In the genomic region with DNA sequence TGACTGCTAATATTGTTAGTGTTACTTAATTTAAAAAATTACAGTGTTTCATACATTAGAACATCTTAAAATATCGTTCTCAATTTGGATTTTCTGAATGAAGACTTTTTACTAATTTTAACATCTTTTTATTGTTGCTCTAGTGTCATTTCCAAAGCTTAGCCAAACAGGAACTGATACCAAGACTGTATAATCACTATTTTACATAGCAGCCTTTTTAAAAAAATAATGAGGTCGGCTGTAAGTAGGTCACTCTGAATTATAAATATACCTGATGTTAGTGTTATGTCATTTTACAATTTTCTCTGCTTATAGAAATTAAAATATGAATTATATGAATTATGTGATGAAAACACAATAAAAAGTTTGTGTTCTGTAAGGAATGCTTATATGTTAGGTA, we compare ENCODE assay signal across 15 cellular contexts.
DNase-seq lines count a peak whose midpoint lies in the region; ATAC-seq lines count a peak whose summit lies in the region.
"Had no signal": no experiment of that assay in that cellular context is flagged by ENCODE, and none has a peak within 500 bp of the region (broad histone marks: within the 10 kb centered on the region; RNA-seq: fewer than 3 reads in every experiment).

No MANE protein-coding gene starts in this region.

- intact Hi-C loops in posterior cingulate gyrus (cut with DNase I) = no loop called here

- H3K36me3 Mint-ChIP-seq in activated naive CD8-positive, alpha-beta T cell treated with anti-CD3 and anti-CD28 coated beads for 36 hours = no peaks in the 10 kb centered on the region

- H3K27me3 Mint-ChIP-seq in activated naive CD8-positive, alpha-beta T cell treated with anti-CD3 and anti-CD28 coated beads for 36 hours = no peaks in the 10 kb centered on the region

- no peak for DNase-seq in activated naive CD8-positive, alpha-beta T cell treated with anti-CD3 and anti-CD28 coated beads for 36 hours
- DNase-seq in 8988T (no peak), posterior cingulate gyrus (no peak)
- DNase-seq: body of pancreas; HFFc6; islet precursor cell; NCI-H2029 treated with DMSO at 0.1 percent for 48 hours; stimulated activated CD4-positive, alpha-beta T cell treated with anti-CD3 and anti-CD28 coated beads, Interleukin-4, amount 100 ng/mL, for 24 hours; stimulated activated naive CD8-positive, alpha-beta T cell treated with anti-CD3 and anti-CD28 coated beads, Interleukin-15, Interleukin-2, amounts not matched to agents 100 U/mL and 50 U/mL, for 24 hours had no signal

- H3K4me3 Mint-ChIP-seq in activated naive CD8-positive, alpha-beta T cell treated with anti-CD3 and anti-CD28 coated beads for 36 hours = no peak overlapping the region
- H3K4me3 Mint-ChIP-seq: HFFc6 had no signal

- H3K9me3 Mint-ChIP-seq in activated naive CD8-positive, alpha-beta T cell treated with anti-CD3 and anti-CD28 coated beads for 36 hours = no peaks in the 10 kb centered on the region
- H3K9me3 Mint-ChIP-seq: HFFc6 had no signal

- no peaks in the 10 kb centered on the region for H3K4me1 Mint-ChIP-seq in activated naive CD8-positive, alpha-beta T cell treated with anti-CD3 and anti-CD28 coated beads for 36 hours

- peak; percentile 92 for ATAC-seq in GM18498 (IDR thresholded peaks at IDR 0.05; ENCODE audit: unreplicated experiment)
- peak; percentile 85 for ATAC-seq in GM19455 (IDR thresholded peaks at IDR 0.05; ENCODE audit: unreplicated experiment)
- peak; percentile 76 for ATAC-seq in HG02798 (IDR thresholded peaks at IDR 0.05; ENCODE audit: poor library complexity, unreplicated experiment)
- ATAC-seq in HG03520 (IDR thresholded peaks at IDR 0.05; ENCODE audit: unreplicated experiment) = peak; percentile 82
- no peak for ATAC-seq in HG03457 (IDR thresholded peaks at IDR 0.05; ENCODE audit: unreplicated experiment)
- ATAC-seq: activated CD4-positive, CD25-positive, alpha-beta regulatory T cell treated with anti-CD3 and anti-CD28 coated beads, Interleukin-2, amount 50 U/mL, for 24 hours; body of pancreas; stimulated activated naive CD8-positive, alpha-beta T cell treated with anti-CD3 and anti-CD28 coated beads, Interleukin-15, Interleukin-2, amounts not matched to agents 100 U/mL and 50 U/mL, for 24 hours had no signal

- H3K27ac Mint-ChIP-seq in activated naive CD8-positive, alpha-beta T cell treated with anti-CD3 and anti-CD28 coated beads for 36 hours = no peak overlapping the region
- H3K27ac Mint-ChIP-seq: HFFc6 had no signal
